Comparison of ENCODE assay signal across 2 cellular contexts in the genomic region with DNA sequence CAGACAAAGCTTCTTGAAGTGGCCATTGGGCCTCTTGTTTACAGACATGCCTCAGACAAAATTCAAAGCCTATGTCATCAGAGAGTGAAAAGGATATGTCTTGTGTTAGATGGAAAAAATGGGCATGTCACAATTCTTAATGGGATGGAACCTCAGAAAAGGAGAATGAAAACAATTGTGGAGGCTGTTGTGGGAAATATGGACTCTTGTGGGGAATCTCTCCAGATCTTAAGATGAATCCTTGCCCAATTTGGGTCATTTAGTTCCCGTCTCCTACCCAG.
TF ChIP-seq lines count a peak whose summit lies in the region.

No MANE protein-coding gene starts in this region.

TF ChIP-seq in SK-N-SH, 30 proteins besides CTCF, POLR2A, EP300 and RAD21 (continued from another document):
- no peak for TF ChIP-seq SIN3A (IDR thresholded peaks at IDR 0.05; ENCODE audit: borderline replicate concordance, low read depth, low read length)
- TF ChIP-seq USF2 (IDR thresholded peaks at IDR 0.05; ENCODE audit: borderline replicate concordance, low read depth, low read length) = no peak
- TF ChIP-seq YY1 (IDR thresholded peaks at IDR 0.05; ENCODE audit: low read depth) = no peak
- no peak for TF ChIP-seq FOXJ3 (CRISPR knock-in tag; IDR thresholded peaks at IDR 0.05)
- TF ChIP-seq RFX5 (IDR thresholded peaks at IDR 0.05; ENCODE audit: low read length) = no peak
- TF ChIP-seq TCF12 (IDR thresholded peaks at IDR 0.05) = no peak
- no peak for TF ChIP-seq MEF2A (IDR thresholded peaks at IDR 0.05; ENCODE audit: borderline replicate concordance, low read depth)
- TF ChIP-seq RXRA (IDR thresholded peaks at IDR 0.05; ENCODE audit: borderline replicate concordance, low read depth) = no peak
- no peak for TF ChIP-seq JUND (IDR thresholded peaks at IDR 0.05)
- TF ChIP-seq FOSL2 (IDR thresholded peaks at IDR 0.05; ENCODE audit: borderline replicate concordance, low read depth) = no peak
- no peak for TF ChIP-seq NRF1 (IDR thresholded peaks at IDR 0.05; ENCODE audit: low read depth, low read length)
- TF ChIP-seq TAF1 (IDR thresholded peaks at IDR 0.05; ENCODE audit: borderline replicate concordance, low read depth, low read length) = no peak
- TF ChIP-seq POLR2AphosphoS5 (IDR thresholded peaks at IDR 0.05; ENCODE audit: low read depth, low read length) = no peak

TF ChIP-seq in SK-N-SH treated with all-trans-retinoic acid at 6 μM for 48 hours, 23 proteins besides CTCF, POLR2A, EP300 and RAD21 (continued from another document):
- TF ChIP-seq, protein P1, sequence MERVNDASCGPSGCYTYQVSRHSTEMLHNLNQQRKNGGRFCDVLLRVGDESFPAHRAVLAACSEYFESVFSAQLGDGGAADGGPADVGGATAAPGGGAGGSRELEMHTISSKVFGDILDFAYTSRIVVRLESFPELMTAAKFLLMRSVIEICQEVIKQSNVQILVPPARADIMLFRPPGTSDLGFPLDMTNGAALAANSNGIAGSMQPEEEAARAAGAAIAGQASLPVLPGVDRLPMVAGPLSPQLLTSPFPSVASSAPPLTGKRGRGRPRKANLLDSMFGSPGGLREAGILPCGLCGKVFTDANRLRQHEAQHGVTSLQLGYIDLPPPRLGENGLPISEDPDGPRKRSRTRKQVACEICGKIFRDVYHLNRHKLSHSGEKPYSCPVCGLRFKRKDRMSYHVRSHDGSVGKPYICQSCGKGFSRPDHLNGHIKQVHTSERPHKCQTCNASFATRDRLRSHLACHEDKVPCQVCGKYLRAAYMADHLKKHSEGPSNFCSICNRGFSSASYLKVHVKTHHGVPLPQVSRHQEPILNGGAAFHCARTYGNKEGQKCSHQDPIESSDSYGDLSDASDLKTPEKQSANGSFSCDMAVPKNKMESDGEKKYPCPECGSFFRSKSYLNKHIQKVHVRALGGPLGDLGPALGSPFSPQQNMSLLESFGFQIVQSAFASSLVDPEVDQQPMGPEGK (CRISPR knock-in tag; IDR thresholded peaks at IDR 0.05; ENCODE audit: borderline replicate concordance) = no peak
- TF ChIP-seq BACH2 (CRISPR knock-in tag; IDR thresholded peaks at IDR 0.05; ENCODE audit: borderline replicate concordance) = no peak
- no peak for TF ChIP-seq CSDC2 (CRISPR knock-in tag; IDR thresholded peaks at IDR 0.05)
- TF ChIP-seq TCF4 (CRISPR knock-in tag; IDR thresholded peaks at IDR 0.05; ENCODE audit: borderline replicate concordance) = no peak
- no peak for TF ChIP-seq PPARA (CRISPR knock-in tag; IDR thresholded peaks at IDR 0.05; ENCODE audit: borderline replicate concordance)
- TF ChIP-seq TOX (CRISPR knock-in tag; IDR thresholded peaks at IDR 0.05; ENCODE audit: borderline replicate concordance) = no peak
